8 cellular contexts compared by ENCODE assay signal in genomic region chr6:108526739-108527174, GRCh38.
DNase-seq lines count a peak whose midpoint lies in the region; ATAC-seq and FAIRE-seq lines count a peak whose summit lies in the region.

No MANE protein-coding gene starts in this region.

- FAIRE-seq in TTC549 (lab: Jason Lieb, UNC): peak; percentile 23

- DNase-seq in DMS53 (lab: John Stamatoyannopoulos, UW) (peak; percentile 65), HuH-7.5 (ENCODE audit: low spot score) (peak; percentile 23), germinal center (ENCODE audit: low spot score) (peak; percentile 28), retina (peak; percentile 70)
- DNase-seq in effector CD8-positive, alpha-beta T cell (lab: John Stamatoyannopoulos, UW): no peak

- ATAC-seq in GM18873 (IDR thresholded peaks at IDR 0.05; ENCODE audit: low FRiP score, unreplicated experiment) (no peak), HG03457 (IDR thresholded peaks at IDR 0.05; ENCODE audit: unreplicated experiment) (no peak)
